ENCODE assay signal across 8 cellular contexts in genomic region chr13:52449323-52450011, GRCh38. TPM values are rescaled to one million over a fixed set of nuclear protein-coding genes. Genes with fewer than 3 reads are reported as not detected.
DNase-seq lines count a peak whose midpoint lies in the region; ATAC-seq and TF ChIP-seq lines count a peak whose summit lies in the region.

No MANE protein-coding gene starts in this region.

- DNase-seq in BE2C (no peak), adipocyte (ENCODE audit: low read depth) (no peak), kidney epithelial cell (ENCODE audit: low read depth) (no peak), suprapubic skin (ENCODE audit: low spot score in 2 of 2) (no peak), ecto neural progenitor cell (ENCODE audit: low spot score) (no peak), GM19240 (ENCODE audit: insufficient read length, low spot score) (no peak)

- peak; percentile 1 for ATAC-seq in HG02642 (IDR thresholded peaks at IDR 0.05; ENCODE audit: poor library complexity, unreplicated experiment)
- no peak for ATAC-seq in HG03520 (IDR thresholded peaks at IDR 0.05; ENCODE audit: unreplicated experiment)

- H3K9me3 ChIP-seq in BE2C = no peaks in the 10 kb centered on the region
- H3K9me3 ChIP-seq in adipocyte (ENCODE audit: control insufficient read depth, low read length) = no peaks in the 10 kb centered on the region
- no peaks in the 10 kb centered on the region for H3K9me3 ChIP-seq in suprapubic skin

- H3K36me3 ChIP-seq in BE2C (peaks cover 6% of the 10 kb centered on the region), adipocyte (ENCODE audit: control insufficient read depth, insufficient read depth, low read length, severe bottlenecking) (peaks cover 8% of the 10 kb centered on the region), kidney epithelial cell (ENCODE audit: control insufficient read depth, insufficient read depth, low read length) (no peaks in the 10 kb centered on the region), suprapubic skin (peaks cover 5% of the 10 kb centered on the region)

- H3K4me3 ChIP-seq in BE2C (ENCODE audit: low read depth, low read length) = peak overlapping the region; percentile 94
- H3K4me3 ChIP-seq in adipocyte (ENCODE audit: low read length) = peak overlapping the region; percentile 88
- H3K4me3 ChIP-seq in kidney epithelial cell (ENCODE audit: low read depth, low read length) = peak overlapping the region; percentile 71
- peak overlapping the region; percentile 79 for H3K4me3 ChIP-seq in suprapubic skin

- no peak for TF ChIP-seq EP300 in suprapubic skin (IDR thresholded peaks at IDR 0.05)

- TF ChIP-seq CTCF in BE2C (IDR thresholded peaks at IDR 0.05; ENCODE audit: low read depth, low read length) = no peak
- TF ChIP-seq CTCF in kidney epithelial cell (IDR thresholded peaks at IDR 0.05; ENCODE audit: insufficient read depth, low read length, poor library complexity, severe bottlenecking) = no peak
- TF ChIP-seq CTCF in suprapubic skin (IDR thresholded peaks at IDR 0.05) = no peak

- H3K27me3 ChIP-seq in BE2C (no peaks in the 10 kb centered on the region), adipocyte (replicated peaks; ENCODE audit: control insufficient read depth, insufficient read depth, low read length) (no peaks in the 10 kb centered on the region), kidney epithelial cell (ENCODE audit: control insufficient read depth, insufficient read depth, low read length) (no peaks in the 10 kb centered on the region), suprapubic skin (no peaks in the 10 kb centered on the region)

- no peak for TF ChIP-seq POLR2A in suprapubic skin (IDR thresholded peaks at IDR 0.05)

- WGBS in suprapubic skin = 6% methylated on average over 11 of the region's 11 CpGs

- H3K9ac ChIP-seq in adipocyte (ENCODE audit: low read length) = peak overlapping the region; percentile 98

- peak overlapping the region; percentile 98 for H3K27ac ChIP-seq in suprapubic skin

- H3K4me1 ChIP-seq in BE2C = no peaks in the 10 kb centered on the region
- peaks cover 28% of the 10 kb centered on the region for H3K4me1 ChIP-seq in adipocyte (ENCODE audit: control insufficient read depth, insufficient read depth, low read length)
- H3K4me1 ChIP-seq in suprapubic skin = peaks cover 57% of the 10 kb centered on the region

RNA-seq across cellular contexts. Expression of gene VPS36, which starts 1.0 kb away (rescaled TPM):
- 22.3 TPM for polyA plus RNA-seq in BE2C (2012; ENCODE audit: insufficient read depth, insufficient read length, low read depth)
- total RNA-seq in kidney epithelial cell (26.6 and 31.5 TPM in 2 replicates), suprapubic skin (100 to 1,000 TPM in 1 of 4 donors, 10 to 100 TPM in 3; 86.0 to 331 (median 95.2) TPM)

RNA-seq across cellular contexts. Expression of gene CKAP2, which starts 5.8 kb away (rescaled TPM):
- polyA plus RNA-seq in BE2C (2012; ENCODE audit: insufficient read depth, insufficient read length, low read depth) = 30.4 TPM
- total RNA-seq in kidney epithelial cell (18.8 and 21.9 TPM in 2 replicates), suprapubic skin (10 to 100 TPM; 16.0 to 33.8 (median 24.5) TPM)

RNA-seq across cellular contexts. Expression of gene THSD1, which starts 43.5 kb away (rescaled TPM):
- 0.74 TPM for polyA plus RNA-seq in BE2C (2012; ENCODE audit: insufficient read depth, insufficient read length, low read depth)
- 4.1 and 4.8 TPM in 2 replicates for total RNA-seq in kidney epithelial cell
- total RNA-seq in suprapubic skin = 10 to 100 TPM in 2 of 4 donors, 1 to 10 TPM in 2; 4.9 to 17.1 (median 7.9) TPM
